ENCODE assay signal across 8 cellular contexts in genomic region chr13:20828540-20829364, GRCh38. TPM values are rescaled to one million over a fixed set of nuclear protein-coding genes. Genes with fewer than 3 reads are reported as not detected.
DNase-seq lines count a peak whose midpoint lies in the region; ATAC-seq and TF ChIP-seq lines count a peak whose summit lies in the region.

No MANE protein-coding gene starts in this region.

- no peak for TF ChIP-seq POLR2A in stomach (IDR thresholded peaks at IDR 0.05)

- H3K27ac ChIP-seq in mammary epithelial cell (ENCODE audit: insufficient read depth, low read depth, low read length): peak overlapping the region; percentile 4
- H3K27ac ChIP-seq in stomach: peak overlapping the region in 2 of 5 donors; percentile 17 to 56

- DNase-seq in AG04449 (ENCODE audit: low read depth, low spot score) (no peak), GDM1 (lab: John Stamatoyannopoulos, UW) (peak; percentile 41), HT-29 (ENCODE audit: low spot score) (peak; percentile 81), SK-N-DZ (ENCODE audit: low spot score) (peak; percentile 24), mammary epithelial cell (peak; percentile 45), kidney epithelial cell (ENCODE audit: low read depth) (no peak), stomach (no peak)

- peak overlapping the region; percentile 74 for H3K4me2 ChIP-seq in mammary epithelial cell (ENCODE audit: insufficient read depth, low read depth, low read length)

- intact Hi-C loops in mammary epithelial cell (cut with micrococcal nuclease): loop anchor here (1.0 kb wide), 3 partner anchors 116 to 646 kb away; no protein-coding TSS in a partner anchor
- intact Hi-C loops in stomach (cut with DNase I; ENCODE audit: low total_unique reads): loop anchor here (5.0 kb wide), 1 partner anchor 121 kb away; no protein-coding TSS in a partner anchor

- H3K4me1 ChIP-seq in mammary epithelial cell (ENCODE audit: insufficient read depth, low read length): no peaks in the 10 kb centered on the region
- peaks cover 0 to 50% (median 9%) of the 10 kb centered on the region in 4 donors for H3K4me1 ChIP-seq in stomach

- no peak for TF ChIP-seq EP300 in stomach (IDR thresholded peaks at IDR 0.05)

- 18% methylated on average over 5 of the region's 5 CpGs for WGBS in mammary epithelial cell (ENCODE audit: low coverage, missing lambda C conversion rate)
- 14 to 26% (median 22%) methylated on average over 5 of the region's 5 CpGs for whole genome bisulfite sequencing in stomach, 5 donors

- TF ChIP-seq CTCF in AG04449 (IDR thresholded peaks at IDR 0.05; ENCODE audit: insufficient read depth, low read length, missing control alignments) (peak; percentile 62), mammary epithelial cell (conservative IDR thresholded peaks at IDR 0.05 in 1 of 2, IDR thresholded peaks at IDR 0.05 in 1 of 2; ENCODE audit: extremely low read depth in 1 of 2, insufficient read depth in 1 of 2, low read depth in 1 of 2, low read length in 2 of 2) (peak; percentile 67 to 83), kidney epithelial cell (IDR thresholded peaks at IDR 0.05; ENCODE audit: insufficient read depth, low read length, poor library complexity, severe bottlenecking) (peak; percentile 74), stomach (IDR thresholded peaks at IDR 0.05) (peak in 5 of 7 experiments; percentile 56 to 83 (median 80))

- H3K27me3 ChIP-seq in mammary epithelial cell (ENCODE audit: insufficient read depth, low read length) (no peaks in the 10 kb centered on the region), kidney epithelial cell (ENCODE audit: control insufficient read depth, insufficient read depth, low read length) (no peaks in the 10 kb centered on the region), stomach (no peaks in the 10 kb centered on the region)

- CTCF ChIA-PET in AG04449 (lab: Yijun Ruan, JAX): interaction anchor here (0.6 to 5.2 kb wide), 54 partner anchors 9 to 649 kb away, joined by 3 to 126 read pairs (median 5); partner anchors contain the start of gene IL17D
- CTCF ChIA-PET in mammary epithelial cell (lab: Charles Lee; ENCODE audit: low non-redundant PET): no interaction called here

- H3K9ac ChIP-seq in mammary epithelial cell (ENCODE audit: insufficient read depth, low read length): peak overlapping the region; percentile 36

- in situ Hi-C loops in mammary epithelial cell (cut with MboI; ENCODE audit: low sequenced_read_pairs in 2 of 2): loop anchor here (25.0 kb wide), 1 partner anchor 641 kb away; the partner anchor contains the start of gene GJB2 (in 2 of the 2)

- peak overlapping the region; percentile 69 for H2AFZ ChIP-seq in mammary epithelial cell (ENCODE audit: low read depth, low read length)

- H3K9me3 ChIP-seq in mammary epithelial cell (replicated peaks; ENCODE audit: insufficient read depth, low read length): no peaks in the 10 kb centered on the region
- H3K9me3 ChIP-seq in stomach: no peaks in the 10 kb centered on the region

- dilution Hi-C loops in mammary epithelial cell (cut with HindIII; ENCODE audit: low sequenced_read_pairs): no loop called here

- H4K20me1 ChIP-seq in mammary epithelial cell (ENCODE audit: insufficient read depth, low read length): no peaks in the 10 kb centered on the region

- BruUV-seq in mammary epithelial cell (replicated peaks; lab: Mats Ljungman, UMichigan): no TSS peak

- POLR2A ChIA-PET in AG04449 (lab: Yijun Ruan, JAX): no interaction called here

- peak overlapping the region; percentile 31; the same call in 1 of the 2 replicates for H3K4me3 ChIP-seq in AG04449 (ENCODE audit: low read depth, low read length)
- H3K4me3 ChIP-seq in mammary epithelial cell (replicated peaks in 1 of 3; ENCODE audit: insufficient read depth in 1 of 3, low read depth in 2 of 3, low read length in 3 of 3): peak overlapping the region; percentile 26 to 42 (median 33)
- H3K4me3 ChIP-seq in kidney epithelial cell (ENCODE audit: low read depth, low read length): no peak overlapping the region
- peak overlapping the region in 2 of 4 donors; percentile 19 to 23 for H3K4me3 ChIP-seq in stomach

- ATAC-seq in HG02571 (IDR thresholded peaks at IDR 0.05; ENCODE audit: unreplicated experiment): no peak

- H3K79me2 ChIP-seq in mammary epithelial cell (ENCODE audit: insufficient read depth, low read length): peaks cover 11% of the 10 kb centered on the region

- peaks cover 5% of the 10 kb centered on the region for H3K36me3 ChIP-seq in mammary epithelial cell (ENCODE audit: insufficient read depth, low read length)
- no peaks in the 10 kb centered on the region for H3K36me3 ChIP-seq in kidney epithelial cell (ENCODE audit: control insufficient read depth, insufficient read depth, low read length)
- H3K36me3 ChIP-seq in stomach: peaks cover 0 to 11% (median 4%) of the 10 kb centered on the region in 4 donors

RNA-seq across cellular contexts. Expression of gene EEF1AKMT1, which starts 55.0 kb away (rescaled TPM):
- 8.8 and 9.1 TPM in 2 replicates for total RNA-seq in HT-29 (2014; rRNA removed; shearing (Covaris generic))
- polyA plus RNA-seq in SK-N-DZ (2014; cell fraction: cytosol; rRNA removed): 14.1 and 15.1 TPM in 2 replicates
- 6.4 and 7.2 TPM in 2 replicates for polyA plus RNA-seq in SK-N-DZ (2014; cell fraction: nucleus; rRNA removed)
- total RNA-seq in mammary epithelial cell (1 to 10 TPM; 5.3 to 7.8 TPM), kidney epithelial cell (11.4 and 11.9 TPM in 2 replicates), stomach (10 to 100 TPM in 2 of 5 donors, 1 to 10 TPM in 2, not detected in 1; 3.1 to 14.1 (median 8.7) TPM)
- polyA plus RNA-seq in mammary epithelial cell (10.0 TPM), stomach (10 to 100 TPM in 1 of 3 donors, 1 to 10 TPM in 2; 6.0 to 11.0 (median 7.2) TPM)
- polyA minus RNA-seq in mammary epithelial cell: 4.8 TPM

Comparison
In these comparisons a context has a peak if more than half of its experiments do, and no peak if none do; other contexts are left out.
1. DNase-seq: peak in GDM1 (single experiment), HT-29 (single experiment), SK-N-DZ (single experiment) and mammary epithelial cell (single experiment); none in AG04449 (single experiment), kidney epithelial cell (single experiment) and stomach (single experiment).
2. Peak in every context shown above with its lines, with median percentiles within 50 percentile points of each other: CTCF ChIP-seq.